16 cellular contexts compared by ENCODE assay signal in genomic region chr3:184353546-184353941, GRCh38. TPM values are rescaled to one million over a fixed set of nuclear protein-coding genes. Genes with fewer than 3 reads are reported as not detected.
"Had no signal": no experiment of that assay in that cellular context is flagged by ENCODE, and none has a peak within 500 bp of the region (broad histone marks: within the 10 kb centered on the region; RNA-seq: fewer than 3 reads in every experiment).

No MANE protein-coding gene starts in this region.

- FAIRE-seq: astrocyte, TTC549 had no signal

- H3K27ac ChIP-seq: KMS-11, SK-N-MC had no signal

- H3K36me3 Mint-ChIP-seq: activated naive CD4-positive, alpha-beta T cell treated with anti-CD3 and anti-CD28 coated beads, Interleukin-2, amount 50 U/mL, for 24 hours; T-cell had no signal

- DNase-seq: MV-4-11, NCI-H1092 treated with DMSO at 0.1 percent for 48 hours, NCI-H1417 treated with DMSO at 0.1 percent for 48 hours, SIG-M5 had no signal

- H3K9me3 Mint-ChIP-seq: activated B cell treated with CpG ODN at 0.5 μM for 24 hours; activated CD4-positive, alpha-beta memory T cell treated with anti-CD3 and anti-CD28 coated beads, Interleukin-2, amount 10 ng/mL, durations not matched to agents 7 days and 5 days; activated naive CD4-positive, alpha-beta T cell treated with anti-CD3 and anti-CD28 coated beads, Interleukin-2, amount 50 U/mL, for 24 hours; brain; central memory CD8-positive, alpha-beta T cell; IgD-negative memory B cell; T-cell had no signal

- H3K4me3 ChIP-seq: SK-N-MC had no signal

- H3K4me1 Mint-ChIP-seq: activated B cell treated with CpG ODN at 0.5 μM for 24 hours; activated naive CD4-positive, alpha-beta T cell treated with anti-CD3 and anti-CD28 coated beads, Interleukin-2, amount 50 U/mL, for 24 hours; central memory CD8-positive, alpha-beta T cell; IgD-negative memory B cell had no signal

- H3K27ac Mint-ChIP-seq: activated B cell treated with CpG ODN at 0.5 μM for 24 hours; activated CD4-positive, alpha-beta memory T cell treated with anti-CD3 and anti-CD28 coated beads, Interleukin-2, amount 10 ng/mL, durations not matched to agents 7 days and 5 days; activated naive CD4-positive, alpha-beta T cell treated with anti-CD3 and anti-CD28 coated beads, Interleukin-2, amount 50 U/mL, for 24 hours; IgD-negative memory B cell; T-cell had no signal

- H3K4me3 Mint-ChIP-seq: activated B cell treated with CpG ODN at 0.5 μM for 24 hours; activated CD4-positive, alpha-beta memory T cell treated with anti-CD3 and anti-CD28 coated beads, Interleukin-2, amount 10 ng/mL, durations not matched to agents 7 days and 5 days; activated naive CD4-positive, alpha-beta T cell treated with anti-CD3 and anti-CD28 coated beads, Interleukin-2, amount 50 U/mL, for 24 hours; brain; central memory CD8-positive, alpha-beta T cell; IgD-negative memory B cell; T-cell had no signal

- H3K27me3 Mint-ChIP-seq: activated B cell treated with CpG ODN at 0.5 μM for 24 hours; activated CD4-positive, alpha-beta memory T cell treated with anti-CD3 and anti-CD28 coated beads, Interleukin-2, amount 10 ng/mL, durations not matched to agents 7 days and 5 days; activated naive CD4-positive, alpha-beta T cell treated with anti-CD3 and anti-CD28 coated beads, Interleukin-2, amount 50 U/mL, for 24 hours; brain; central memory CD8-positive, alpha-beta T cell; T-cell had no signal

RNA-seq across cellular contexts. Expression of gene THPO, which starts 24.5 kb away (rescaled TPM):
- total RNA-seq: activated B cell treated with CpG ODN at 0.5 μM for 24 hours; activated CD4-positive, alpha-beta memory T cell treated with anti-CD3 and anti-CD28 coated beads, Interleukin-2, amount 10 ng/mL, durations not matched to agents 7 days and 5 days; MCF 10A; T-cell had no signal

RNA-seq across cellular contexts. Expression of gene CHRD, which starts 26.3 kb away (rescaled TPM):
- total RNA-seq: activated B cell treated with CpG ODN at 0.5 μM for 24 hours; activated CD4-positive, alpha-beta memory T cell treated with anti-CD3 and anti-CD28 coated beads, Interleukin-2, amount 10 ng/mL, durations not matched to agents 7 days and 5 days; MCF 10A had no signal
